ENCODE assay signal across 2 cellular contexts in the genomic region with DNA sequence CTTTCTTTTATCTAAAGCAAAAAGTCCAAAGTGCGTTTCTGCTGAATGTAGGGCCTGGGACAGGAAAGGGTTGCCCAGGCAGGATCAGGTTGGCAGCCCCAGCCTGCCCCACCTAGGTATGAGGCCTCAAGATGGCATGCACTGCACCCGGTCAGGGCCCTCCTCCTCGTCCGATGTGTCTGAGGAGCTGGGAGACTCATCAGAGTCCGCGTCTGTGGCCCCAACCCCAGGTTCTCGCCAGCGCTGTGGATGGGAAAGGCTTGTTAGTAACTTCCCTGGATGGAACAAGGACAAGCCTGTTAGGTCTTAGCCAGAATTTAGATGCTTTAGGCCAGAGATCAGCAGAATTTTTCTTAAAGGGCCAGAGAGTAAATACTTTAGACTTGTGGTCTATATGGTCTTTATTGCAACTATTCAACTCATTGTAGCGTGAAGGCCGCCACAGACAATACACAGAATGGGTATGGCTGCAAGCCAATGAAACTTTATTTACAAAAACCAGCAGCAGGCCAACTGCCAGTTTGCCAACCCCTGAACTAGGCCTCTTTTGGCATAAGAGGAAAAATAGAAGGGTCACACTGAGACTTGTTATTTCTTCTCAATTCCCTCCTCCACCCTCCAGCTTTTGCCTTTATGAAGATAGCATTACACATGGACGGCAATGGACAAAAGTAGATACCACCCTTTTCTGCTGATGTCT.
TF ChIP-seq lines count a peak whose summit lies in the region.

No MANE protein-coding gene starts in this region.

TF ChIP-seq in IMR-90, 13 proteins besides CTCF, POLR2A, EP300 and RAD21:
- TF ChIP-seq CEBPB (IDR thresholded peaks at IDR 0.05; ENCODE audit: low read depth, low read length) (no peak), BHLHE40 (IDR thresholded peaks at IDR 0.05; ENCODE audit: low read depth, low read length) (no peak), SMC3 (IDR thresholded peaks at IDR 0.05; ENCODE audit: low read depth, low read length) (no peak), RCOR1 (IDR thresholded peaks at IDR 0.05; ENCODE audit: insufficient replicate concordance, low read length) (no peak)

TF ChIP-seq in HepG2, 621 proteins besides CTCF, POLR2A, EP300 and RAD21:
- TF ChIP-seq TFAP4 (IDR thresholded peaks at IDR 0.05; ENCODE audit: borderline replicate concordance, low read depth) (no peak), FOXA3 (CRISPR knock-in tag; IDR thresholded peaks at IDR 0.05) (no peak), TSC22D2 (CRISPR knock-in tag; IDR thresholded peaks at IDR 0.05; ENCODE audit: borderline replicate concordance) (no peak), HNF4A (CRISPR knock-in tag; IDR thresholded peaks at IDR 0.05) (peak; percentile 39), KLF6 (CRISPR knock-in tag; IDR thresholded peaks at IDR 0.05) (no peak), PLRG1 (conservative IDR thresholded peaks at IDR 0.05) (no peak), ZBTB33 (CRISPR knock-in tag; IDR thresholded peaks at IDR 0.05) (0 out of 2 replicates have a peak, but pooled peaks have one; percentile 22), RBM22 (optimal IDR thresholded peaks at IDR 0.05; ENCODE audit: low read length) (peak; percentile 24), HCFC1 (IDR thresholded peaks at IDR 0.05; ENCODE audit: low read depth, low read length) (no peak), HNRNPL (IDR thresholded peaks at IDR 0.05; ENCODE audit: low read depth, low read length) (0 out of 2 replicates have a peak, but pooled peaks have one; percentile 48), ZFP91 (CRISPR knock-in tag; IDR thresholded peaks at IDR 0.05; ENCODE audit: borderline replicate concordance) (0 out of 2 replicates have a peak, but pooled peaks have one; percentile 15)
- TF ChIP-seq, protein P1, sequence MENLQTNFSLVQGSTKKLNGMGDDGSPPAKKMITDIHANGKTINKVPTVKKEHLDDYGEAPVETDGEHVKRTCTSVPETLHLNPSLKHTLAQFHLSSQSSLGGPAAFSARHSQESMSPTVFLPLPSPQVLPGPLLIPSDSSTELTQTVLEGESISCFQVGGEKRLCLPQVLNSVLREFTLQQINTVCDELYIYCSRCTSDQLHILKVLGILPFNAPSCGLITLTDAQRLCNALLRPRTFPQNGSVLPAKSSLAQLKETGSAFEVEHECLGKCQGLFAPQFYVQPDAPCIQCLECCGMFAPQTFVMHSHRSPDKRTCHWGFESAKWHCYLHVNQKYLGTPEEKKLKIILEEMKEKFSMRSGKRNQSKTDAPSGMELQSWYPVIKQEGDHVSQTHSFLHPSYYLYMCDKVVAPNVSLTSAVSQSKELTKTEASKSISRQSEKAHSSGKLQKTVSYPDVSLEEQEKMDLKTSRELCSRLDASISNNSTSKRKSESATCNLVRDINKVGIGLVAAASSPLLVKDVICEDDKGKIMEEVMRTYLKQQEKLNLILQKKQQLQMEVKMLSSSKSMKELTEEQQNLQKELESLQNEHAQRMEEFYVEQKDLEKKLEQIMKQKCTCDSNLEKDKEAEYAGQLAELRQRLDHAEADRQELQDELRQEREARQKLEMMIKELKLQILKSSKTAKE (CRISPR knock-in tag; IDR thresholded peaks at IDR 0.05; ENCODE audit: borderline replicate concordance), result no peak
- TF ChIP-seq, protein P2, sequence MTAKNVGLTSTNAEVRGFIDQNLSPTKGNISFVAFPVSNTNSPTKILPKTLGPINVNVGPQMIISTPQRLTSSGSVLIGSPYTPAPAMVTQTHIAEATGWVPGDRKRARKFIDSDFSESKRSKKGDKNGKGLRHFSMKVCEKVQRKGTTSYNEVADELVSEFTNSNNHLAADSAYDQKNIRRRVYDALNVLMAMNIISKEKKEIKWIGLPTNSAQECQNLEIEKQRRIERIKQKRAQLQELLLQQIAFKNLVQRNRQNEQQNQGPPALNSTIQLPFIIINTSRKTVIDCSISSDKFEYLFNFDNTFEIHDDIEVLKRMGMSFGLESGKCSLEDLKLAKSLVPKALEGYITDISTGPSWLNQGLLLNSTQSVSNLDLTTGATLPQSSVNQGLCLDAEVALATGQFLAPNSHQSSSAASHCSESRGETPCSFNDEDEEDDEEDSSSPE (CRISPR knock-in tag; IDR thresholded peaks at IDR 0.05), result no peak
